14 cellular contexts compared by ENCODE assay signal in genomic region chr6:31967926-31968320, GRCh38. TPM values are rescaled to one million over a fixed set of nuclear protein-coding genes. Genes with fewer than 3 reads are reported as not detected.
"Had no signal": no experiment of that assay in that cellular context is flagged by ENCODE, and none has a peak within 500 bp of the region (broad histone marks: within the 10 kb centered on the region; RNA-seq: fewer than 3 reads in every experiment).

No MANE protein-coding gene starts in this region.

- H3K9me3 ChIP-seq: esophagus squamous epithelium, sigmoid colon, SJCRH30, testis had no signal

- H3K27ac Mint-ChIP-seq: stimulated activated naive CD8-positive, alpha-beta T cell treated with anti-CD3 and anti-CD28 coated beads, Interleukin-15, Interleukin-2, amounts not matched to agents 100 ng/mL and 50 ng/mL, for 24 hours had no signal

- H3K4me3 ChIP-seq: esophagus squamous epithelium, lung, sigmoid colon, SJCRH30, testis had no signal

- H3K4me3 Mint-ChIP-seq: stimulated activated naive CD8-positive, alpha-beta T cell treated with anti-CD3 and anti-CD28 coated beads, Interleukin-15, Interleukin-2, amounts not matched to agents 100 ng/mL and 50 ng/mL, for 24 hours had no signal

- H3K27ac ChIP-seq: esophagus squamous epithelium, sigmoid colon, SJCRH30, testis had no signal

- DNase-seq: activated CD4-positive, alpha-beta T cell treated with anti-CD3 and anti-CD28 coated beads for 48 hours; activated CD8-positive, alpha-beta memory T cell treated with anti-CD3 and anti-CD28 coated beads for 24 hours; activated gamma-delta T cell; esophagus squamous epithelium; foreskin fibroblast; left cardiac atrium; naive thymus-derived CD8-positive, alpha-beta T cell; sigmoid colon; SJCRH30; stimulated activated CD4-positive, alpha-beta T cell treated with anti-CD3 and anti-CD28 coated beads, Interleukin-12 subunit alpha, Interleukin-12 subunit beta, amount 100 ng/mL, for 4 hours; SW 1271; testis had no signal

- H3K9me3 Mint-ChIP-seq: naive thymus-derived CD8-positive, alpha-beta T cell; stimulated activated naive CD8-positive, alpha-beta T cell treated with anti-CD3 and anti-CD28 coated beads, Interleukin-15, Interleukin-2, amounts not matched to agents 100 ng/mL and 50 ng/mL, for 24 hours had no signal

- H3K27me3 Mint-ChIP-seq: stimulated activated naive CD8-positive, alpha-beta T cell treated with anti-CD3 and anti-CD28 coated beads, Interleukin-15, Interleukin-2, amounts not matched to agents 100 ng/mL and 50 ng/mL, for 24 hours had no signal

- ATAC-seq: left cardiac atrium; naive thymus-derived CD8-positive, alpha-beta T cell had no signal

- H3K27me3 ChIP-seq: esophagus squamous epithelium, sigmoid colon, SJCRH30, testis had no signal

- H3K4me1 ChIP-seq: SJCRH30 had no signal

RNA-seq across cellular contexts. Expression of gene CFB, which starts 22.0 kb away (rescaled TPM):
- total RNA-seq: SJCRH30 had no signal
